In the genomic region with DNA sequence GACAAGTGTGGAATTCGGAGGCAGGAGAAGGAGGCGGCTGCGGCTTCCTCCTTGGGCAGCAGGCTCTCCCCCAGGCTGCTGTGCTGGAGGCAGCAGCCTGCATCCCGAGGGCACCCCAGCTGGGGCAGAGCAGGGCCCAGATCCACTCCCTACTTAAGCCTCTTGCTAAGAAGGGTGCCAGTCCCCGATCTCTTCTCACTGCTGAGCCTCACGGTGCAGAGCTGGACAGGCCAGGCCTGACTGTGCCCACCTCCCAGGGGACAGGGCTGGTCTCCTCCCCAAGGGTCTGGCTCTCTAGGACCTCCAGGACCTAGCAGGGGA, we compare ENCODE assay signal across 14 cellular contexts.
A peak's percentile ranks its signal among the peaks of the same experiment; 100 is the strongest.
DNase-seq lines count a peak whose midpoint lies in the region; TF ChIP-seq lines count a peak whose summit lies in the region.
"Had no signal": no experiment of that assay in that cellular context is flagged by ENCODE, and none has a peak within 500 bp of the region (broad histone marks: within the 10 kb centered on the region; RNA-seq: fewer than 3 reads in every experiment).

No MANE protein-coding gene starts in this region.

- H2BK5ac ChIP-seq in mesenchymal stem cell (ENCODE audit: low read depth, low read length, poor library complexity, severe bottlenecking): no peak overlapping the region

- no peak overlapping the region for H3K14ac ChIP-seq in mesenchymal stem cell (ENCODE audit: low read length in 2 of 2)

- peak overlapping the region; percentile 13 for H2AK5ac ChIP-seq in mesenchymal stem cell (ENCODE audit: low read length, severe bottlenecking)

- H3K9me3 ChIP-seq in esophagus muscularis mucosa: no peaks in the 10 kb centered on the region
- H3K9me3 ChIP-seq in mesenchymal stem cell (ENCODE audit: control insufficient read depth, low read length): no peaks in the 10 kb centered on the region
- H3K9me3 ChIP-seq in stomach: no peaks in the 10 kb centered on the region
- H3K9me3 ChIP-seq: BE2C, Caco-2 had no signal

- no peak overlapping the region for H3K4me2 ChIP-seq in mesenchymal stem cell (ENCODE audit: low read length, poor library complexity, severe bottlenecking)
- H3K4me2 ChIP-seq: GM23338 had no signal

- peak overlapping the region in 1 of 2 experiments; percentile 19 for H3K18ac ChIP-seq in mesenchymal stem cell (ENCODE audit: low read depth in 1 of 2, low read length in 2 of 2)

- peak overlapping the region in 1 of 2 experiments; percentile 34 for H2BK12ac ChIP-seq in mesenchymal stem cell (ENCODE audit: low read length in 2 of 2)

- no peak overlapping the region for H3K23ac ChIP-seq in mesenchymal stem cell (ENCODE audit: low read length in 2 of 2)

- H2AFZ ChIP-seq in mesenchymal stem cell (ENCODE audit: low read depth, low read length): no peak overlapping the region
- H2AFZ ChIP-seq: GM23338 had no signal

- no peaks in the 10 kb centered on the region for H3K27me3 ChIP-seq in esophagus muscularis mucosa
- H3K27me3 ChIP-seq in mesenchymal stem cell (ENCODE audit: control insufficient read depth in 1 of 2, insufficient read depth in 1 of 2, low read length in 2 of 2): peaks cover 8 to 27% of the 10 kb centered on the region in 2 experiments
- H3K27me3 ChIP-seq in stomach: peaks cover 0 to 20% (median 0%) of the 10 kb centered on the region in 3 donors
- H3K27me3 ChIP-seq: BE2C had no signal

- H4K91ac ChIP-seq in mesenchymal stem cell (ENCODE audit: low read length): no peak overlapping the region

- H3K9ac ChIP-seq in mesenchymal stem cell (ENCODE audit: low read length): no peak overlapping the region

- H3K4me3 ChIP-seq in esophagus muscularis mucosa (no peak overlapping the region), mesenchymal stem cell (ENCODE audit: insufficient read depth in 1 of 2, low read depth in 1 of 2, low read length in 2 of 2) (no peak overlapping the region), stomach (no peak overlapping the region)
- H3K4me3 ChIP-seq: GM23338 had no signal

- 100% methylated on average over 3 of the region's 6 CpGs for WGBS in esophagus muscularis mucosa
- 92% methylated on average over 6 of the region's 6 CpGs for WGBS in mesenchymal stem cell
- WGBS in stomach, 5 donors: 77 to 91% (median 85%) methylated on average over 4 to 6 of the region's 6 CpGs

- H3K36me3 ChIP-seq in esophagus muscularis mucosa: no peaks in the 10 kb centered on the region
- no peaks in the 10 kb centered on the region for H3K36me3 ChIP-seq in mesenchymal stem cell (ENCODE audit: control insufficient read depth in 1 of 2, insufficient read depth in 2 of 2, low read depth in 1 of 2, low read length in 2 of 2)
- H3K36me3 ChIP-seq in stomach: no peaks in the 10 kb centered on the region
- H3K36me3 ChIP-seq: BE2C had no signal

- peaks cover 5 to 71% (median 63%) of the 10 kb centered on the region in 4 donors for H3K4me1 ChIP-seq in esophagus muscularis mucosa
- peaks cover 25% of the 10 kb centered on the region for H3K4me1 ChIP-seq in mesenchymal stem cell (ENCODE audit: control insufficient read depth, insufficient read depth, low read depth, low read length)
- peaks cover 0 to 22% (median 8%) of the 10 kb centered on the region in 4 donors for H3K4me1 ChIP-seq in stomach
- H3K4me1 ChIP-seq: BE2C, Caco-2 had no signal

- DNase-seq in esophagus muscularis mucosa (ENCODE audit: extremely low spot score) (no peak), mesenchymal stem cell (no peak), stomach (no peak), NCI-H2081 treated with DMSO at 0.1 percent for 48 hours (lab: John Stamatoyannopoulos, UW) (no peak), cerebellar nuclear complex (lab: John Stamatoyannopoulos, UW) (no peak)
- no peak for DNase-seq in stimulated activated CD4-positive, alpha-beta T cell treated with anti-CD3 and anti-CD28 coated beads, Interleukin-2, amount 100 ng/mL, for 48 hours
- DNase-seq in activated CD4-positive, alpha-beta T cell treated with anti-CD3 and anti-CD28 coated beads for 1 hour: no peak
- DNase-seq: ACHN; BE2C; C1 segment of cervical spinal cord; Caco-2; CD4-positive, alpha-beta T cell; H7 had no signal

- intact Hi-C loops in esophagus muscularis mucosa (cut with DNase I): no loop called here
- intact Hi-C loops in stomach (cut with DNase I; ENCODE audit: low total_unique reads): no loop called here

- H3K27ac ChIP-seq in esophagus muscularis mucosa (replicated peaks in 1 of 4) (peak overlapping the region; percentile 44 to 85 (median 73)), mesenchymal stem cell (ENCODE audit: low read length, poor library complexity, severe bottlenecking) (no peak overlapping the region), stomach (peak overlapping the region in 3 of 5 donors; percentile 38 to 68 (median 61))

- no peak for TF ChIP-seq POLR2A in esophagus muscularis mucosa (IDR thresholded peaks at IDR 0.05; ENCODE audit: low read depth)
- TF ChIP-seq POLR2A in stomach (IDR thresholded peaks at IDR 0.05): no peak

- no peak overlapping the region for H2BK120ac ChIP-seq in mesenchymal stem cell (ENCODE audit: low read depth, low read length)

- no peak overlapping the region for H4K8ac ChIP-seq in mesenchymal stem cell (ENCODE audit: low read length)

- H2BK15ac ChIP-seq in mesenchymal stem cell (ENCODE audit: low read depth, poor library complexity, severe bottlenecking): no peak overlapping the region

- no peaks in the 10 kb centered on the region for H3K79me1 ChIP-seq in mesenchymal stem cell (replicated peaks; ENCODE audit: low read length, poor library complexity, severe bottlenecking)

- TF ChIP-seq EP300 in esophagus muscularis mucosa (IDR thresholded peaks at IDR 0.05) (no peak), stomach (IDR thresholded peaks at IDR 0.05) (no peak)

- no peak for TF ChIP-seq CTCF in esophagus muscularis mucosa (IDR thresholded peaks at IDR 0.05)
- no peak for TF ChIP-seq CTCF in stomach (IDR thresholded peaks at IDR 0.05)

- H3K4ac ChIP-seq in mesenchymal stem cell (ENCODE audit: low read depth in 1 of 2, low read length in 2 of 2): no peak overlapping the region
